ENCODE assay signal across 8 cellular contexts in genomic region chr2:15907461-15908324, GRCh38. TPM values are rescaled to one million over a fixed set of nuclear protein-coding genes. Genes with fewer than 3 reads are reported as not detected.
"Had no signal": no experiment of that assay in that cellular context is flagged by ENCODE, and none has a peak within 500 bp of the region (broad histone marks: within the 10 kb centered on the region; RNA-seq: fewer than 3 reads in every experiment).

No MANE protein-coding gene starts in this region.

- H2AFZ ChIP-seq: GM23338 had no signal

- H3K27ac ChIP-seq: HL-60 had no signal

- H3K4me3 ChIP-seq: GM23338, HAP-1 had no signal

- H3K36me3 ChIP-seq: HAP-1 had no signal

- H3K4me1 ChIP-seq: HAP-1 had no signal

- H3K9me3 ChIP-seq: HAP-1 had no signal

- DNase-seq: H7, HFFc6, KBM-7 had no signal

- H3K4me2 ChIP-seq: GM23338 had no signal

RNA-seq across cellular contexts. Expression of gene MYCN, which starts 32.7 kb away (rescaled TPM):
- total RNA-seq: HepG2, HFFc6, HT1080 had no signal
